1 cellular context compared by ENCODE assay signal in the genomic region with DNA sequence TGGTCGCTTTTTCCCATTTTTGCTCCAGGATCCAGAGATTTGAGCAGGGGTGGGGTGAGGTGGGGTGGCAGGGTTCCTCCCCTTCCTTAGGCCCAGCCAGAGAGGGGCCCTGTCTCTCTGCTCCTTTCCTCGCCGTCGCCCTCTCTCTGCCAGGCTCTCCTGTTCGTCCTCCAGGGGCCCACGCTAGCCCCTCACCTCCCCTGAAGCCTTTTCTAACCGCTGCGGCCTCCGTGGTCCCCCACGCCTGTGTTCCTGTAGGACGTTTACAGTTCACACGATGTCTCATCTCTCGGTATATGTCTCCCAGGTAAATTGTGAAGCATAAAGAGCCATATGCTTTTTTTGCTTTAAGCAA.
TF ChIP-seq lines count a peak whose summit lies in the region.

No MANE protein-coding gene starts in this region.

TF ChIP-seq in HepG2, 621 proteins besides CTCF, POLR2A, EP300 and RAD21:
- TF ChIP-seq, protein P1, sequence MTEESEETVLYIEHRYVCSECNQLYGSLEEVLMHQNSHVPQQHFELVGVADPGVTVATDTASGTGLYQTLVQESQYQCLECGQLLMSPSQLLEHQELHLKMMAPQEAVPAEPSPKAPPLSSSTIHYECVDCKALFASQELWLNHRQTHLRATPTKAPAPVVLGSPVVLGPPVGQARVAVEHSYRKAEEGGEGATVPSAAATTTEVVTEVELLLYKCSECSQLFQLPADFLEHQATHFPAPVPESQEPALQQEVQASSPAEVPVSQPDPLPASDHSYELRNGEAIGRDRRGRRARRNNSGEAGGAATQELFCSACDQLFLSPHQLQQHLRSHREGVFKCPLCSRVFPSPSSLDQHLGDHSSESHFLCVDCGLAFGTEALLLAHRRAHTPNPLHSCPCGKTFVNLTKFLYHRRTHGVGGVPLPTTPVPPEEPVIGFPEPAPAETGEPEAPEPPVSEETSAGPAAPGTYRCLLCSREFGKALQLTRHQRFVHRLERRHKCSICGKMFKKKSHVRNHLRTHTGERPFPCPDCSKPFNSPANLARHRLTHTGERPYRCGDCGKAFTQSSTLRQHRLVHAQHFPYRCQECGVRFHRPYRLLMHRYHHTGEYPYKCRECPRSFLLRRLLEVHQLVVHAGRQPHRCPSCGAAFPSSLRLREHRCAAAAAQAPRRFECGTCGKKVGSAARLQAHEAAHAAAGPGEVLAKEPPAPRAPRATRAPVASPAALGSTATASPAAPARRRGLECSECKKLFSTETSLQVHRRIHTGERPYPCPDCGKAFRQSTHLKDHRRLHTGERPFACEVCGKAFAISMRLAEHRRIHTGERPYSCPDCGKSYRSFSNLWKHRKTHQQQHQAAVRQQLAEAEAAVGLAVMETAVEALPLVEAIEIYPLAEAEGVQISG (CRISPR knock-in tag; IDR thresholded peaks at IDR 0.05) = peak; percentile 1; the same call in 1 of the 2 replicates
- TF ChIP-seq, protein P2, sequence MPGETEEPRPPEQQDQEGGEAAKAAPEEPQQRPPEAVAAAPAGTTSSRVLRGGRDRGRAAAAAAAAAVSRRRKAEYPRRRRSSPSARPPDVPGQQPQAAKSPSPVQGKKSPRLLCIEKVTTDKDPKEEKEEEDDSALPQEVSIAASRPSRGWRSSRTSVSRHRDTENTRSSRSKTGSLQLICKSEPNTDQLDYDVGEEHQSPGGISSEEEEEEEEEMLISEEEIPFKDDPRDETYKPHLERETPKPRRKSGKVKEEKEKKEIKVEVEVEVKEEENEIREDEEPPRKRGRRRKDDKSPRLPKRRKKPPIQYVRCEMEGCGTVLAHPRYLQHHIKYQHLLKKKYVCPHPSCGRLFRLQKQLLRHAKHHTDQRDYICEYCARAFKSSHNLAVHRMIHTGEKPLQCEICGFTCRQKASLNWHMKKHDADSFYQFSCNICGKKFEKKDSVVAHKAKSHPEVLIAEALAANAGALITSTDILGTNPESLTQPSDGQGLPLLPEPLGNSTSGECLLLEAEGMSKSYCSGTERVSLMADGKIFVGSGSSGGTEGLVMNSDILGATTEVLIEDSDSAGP (CRISPR knock-in tag; IDR thresholded peaks at IDR 0.05; ENCODE audit: borderline replicate concordance) = no peak
- peak; percentile 3; the same call in 1 of the 2 replicates for TF ChIP-seq KLF12 (CRISPR knock-in tag; IDR thresholded peaks at IDR 0.05; ENCODE audit: borderline replicate concordance)
- 0 out of 2 replicates have a peak, but pooled peaks have one; percentile 10 for TF ChIP-seq HOXA5 (CRISPR knock-in tag; IDR thresholded peaks at IDR 0.05)
- TF ChIP-seq, protein P3, sequence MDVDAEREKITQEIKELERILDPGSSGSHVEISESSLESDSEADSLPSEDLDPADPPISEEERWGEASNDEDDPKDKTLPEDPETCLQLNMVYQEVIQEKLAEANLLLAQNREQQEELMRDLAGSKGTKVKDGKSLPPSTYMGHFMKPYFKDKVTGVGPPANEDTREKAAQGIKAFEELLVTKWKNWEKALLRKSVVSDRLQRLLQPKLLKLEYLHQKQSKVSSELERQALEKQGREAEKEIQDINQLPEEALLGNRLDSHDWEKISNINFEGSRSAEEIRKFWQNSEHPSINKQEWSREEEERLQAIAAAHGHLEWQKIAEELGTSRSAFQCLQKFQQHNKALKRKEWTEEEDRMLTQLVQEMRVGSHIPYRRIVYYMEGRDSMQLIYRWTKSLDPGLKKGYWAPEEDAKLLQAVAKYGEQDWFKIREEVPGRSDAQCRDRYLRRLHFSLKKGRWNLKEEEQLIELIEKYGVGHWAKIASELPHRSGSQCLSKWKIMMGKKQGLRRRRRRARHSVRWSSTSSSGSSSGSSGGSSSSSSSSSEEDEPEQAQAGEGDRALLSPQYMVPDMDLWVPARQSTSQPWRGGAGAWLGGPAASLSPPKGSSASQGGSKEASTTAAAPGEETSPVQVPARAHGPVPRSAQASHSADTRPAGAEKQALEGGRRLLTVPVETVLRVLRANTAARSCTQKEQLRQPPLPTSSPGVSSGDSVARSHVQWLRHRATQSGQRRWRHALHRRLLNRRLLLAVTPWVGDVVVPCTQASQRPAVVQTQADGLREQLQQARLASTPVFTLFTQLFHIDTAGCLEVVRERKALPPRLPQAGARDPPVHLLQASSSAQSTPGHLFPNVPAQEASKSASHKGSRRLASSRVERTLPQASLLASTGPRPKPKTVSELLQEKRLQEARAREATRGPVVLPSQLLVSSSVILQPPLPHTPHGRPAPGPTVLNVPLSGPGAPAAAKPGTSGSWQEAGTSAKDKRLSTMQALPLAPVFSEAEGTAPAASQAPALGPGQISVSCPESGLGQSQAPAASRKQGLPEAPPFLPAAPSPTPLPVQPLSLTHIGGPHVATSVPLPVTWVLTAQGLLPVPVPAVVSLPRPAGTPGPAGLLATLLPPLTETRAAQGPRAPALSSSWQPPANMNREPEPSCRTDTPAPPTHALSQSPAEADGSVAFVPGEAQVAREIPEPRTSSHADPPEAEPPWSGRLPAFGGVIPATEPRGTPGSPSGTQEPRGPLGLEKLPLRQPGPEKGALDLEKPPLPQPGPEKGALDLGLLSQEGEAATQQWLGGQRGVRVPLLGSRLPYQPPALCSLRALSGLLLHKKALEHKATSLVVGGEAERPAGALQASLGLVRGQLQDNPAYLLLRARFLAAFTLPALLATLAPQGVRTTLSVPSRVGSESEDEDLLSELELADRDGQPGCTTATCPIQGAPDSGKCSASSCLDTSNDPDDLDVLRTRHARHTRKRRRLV (CRISPR knock-in tag; IDR thresholded peaks at IDR 0.05) = no peak
- TF ChIP-seq ATM (IDR thresholded peaks at IDR 0.05; ENCODE audit: borderline replicate concordance) = no peak
- 0 out of 2 replicates have a peak, but pooled peaks have one; percentile 33 for TF ChIP-seq ZNF761 (CRISPR knock-in tag; conservative IDR thresholded peaks at IDR 0.05)
